8 cellular contexts compared by ENCODE assay signal in genomic region chr22:46050916-46051614, GRCh38.
A peak's percentile ranks its signal among the peaks of the same experiment; 100 is the strongest.
DNase-seq lines count a peak whose midpoint lies in the region; ATAC-seq and TF ChIP-seq lines count a peak whose summit lies in the region.
"Had no signal": no experiment of that assay in that cellular context is flagged by ENCODE, and none has a peak within 500 bp of the region (broad histone marks: within the 10 kb centered on the region; RNA-seq: fewer than 3 reads in every experiment).

No MANE protein-coding gene starts in this region.

- no peak overlapping the region for H3K4me3 Mint-ChIP-seq in brain

- 80% methylated on average over 1 of the region's 11 CpGs for WGBS in right lobe of liver (ENCODE audit: insufficient coverage, low coverage, low lambda C conversion rate, missing lambda C conversion rate)
- 80 to 92% (median 87%) methylated on average over 11 of the region's 11 CpGs for WGBS in stomach, 5 donors

- H3K27me3 ChIP-seq in right lobe of liver (no peaks in the 10 kb centered on the region), stomach (no peaks in the 10 kb centered on the region), H7 (ENCODE audit: control insufficient read depth, insufficient read depth, low read length) (peaks cover 3% of the 10 kb centered on the region)

- H3K27me3 Mint-ChIP-seq in brain: peaks cover 43% of the 10 kb centered on the region

- H3K36me3 Mint-ChIP-seq in brain: no peaks in the 10 kb centered on the region

- CTCF ChIA-PET in RWPE1 (lab: Yijun Ruan, JAX): no interaction called here

- DNase-seq in RWPE1 (ENCODE audit: low spot score): no peak
- peak; percentile 20 to 52 (median 45) for DNase-seq in right lobe of liver
- peak; percentile 21 for DNase-seq in stomach
- no peak for DNase-seq in H7
- DNase-seq in NCI-H69 (lab: John Stamatoyannopoulos, UW): no peak
- no peak for DNase-seq in SHP77 (lab: John Stamatoyannopoulos, UW)
- DNase-seq: mesendoderm had no signal

- H3K9me3 ChIP-seq in right lobe of liver (no peaks in the 10 kb centered on the region), stomach (no peaks in the 10 kb centered on the region)

- no peak for TF ChIP-seq EP300 in stomach (IDR thresholded peaks at IDR 0.05)

- H3K27ac ChIP-seq in RWPE1 (peak overlapping the region; percentile 100), right lobe of liver (no peak overlapping the region), stomach (peak overlapping the region; percentile 96 to 100 (median 99))

- ATAC-seq in right lobe of liver: no peak

- H3K36me3 ChIP-seq in right lobe of liver (no peaks in the 10 kb centered on the region), stomach (peaks cover 0 to 11% (median 8%) of the 10 kb centered on the region in 4 donors), H7 (replicated peaks; ENCODE audit: control insufficient read depth, insufficient read depth, low read length) (no peaks in the 10 kb centered on the region)

- H3K4me1 ChIP-seq in right lobe of liver: peaks cover 2 to 42% (median 23%) of the 10 kb centered on the region in 4 donors
- H3K4me1 ChIP-seq in stomach: peaks cover 75 to 93% (median 90%) of the 10 kb centered on the region in 4 donors

- no peak for TF ChIP-seq POLR2A in right lobe of liver (IDR thresholded peaks at IDR 0.05)
- no peak for TF ChIP-seq POLR2A in stomach (IDR thresholded peaks at IDR 0.05)

- peaks cover 30% of the 10 kb centered on the region for H3K4me1 Mint-ChIP-seq in brain

- intact Hi-C loops in right lobe of liver (cut with DNase I) (no loop called here), stomach (cut with DNase I; ENCODE audit: low total_unique reads) (no loop called here)

- H3K27ac Mint-ChIP-seq in brain: peak overlapping the region in 3 of 5 experiments; percentile 57 to 99 (median 73)

- POLR2A ChIA-PET in RWPE1 (lab: Yijun Ruan, JAX; ENCODE audit: low non-redundant PET): no interaction called here

- peaks cover 0 to 5% (median 0%) of the 10 kb centered on the region in 5 experiments for H3K9me3 Mint-ChIP-seq in brain

- no peak overlapping the region for H3K4me3 ChIP-seq in right lobe of liver
- H3K4me3 ChIP-seq in stomach: no peak overlapping the region
- no peak overlapping the region for H3K4me3 ChIP-seq in H7 (ENCODE audit: insufficient read depth, low read depth, low read length)

- TF ChIP-seq CTCF in RWPE1 (conservative IDR thresholded peaks at IDR 0.05; ENCODE audit: low read depth) (no peak), brain (conservative IDR thresholded peaks at IDR 0.05) (no peak), right lobe of liver (IDR thresholded peaks at IDR 0.05) (no peak), stomach (IDR thresholded peaks at IDR 0.05) (no peak)

Comparison
In these comparisons a context has a peak if more than half of its experiments do, and no peak if none do; other contexts are left out.
1. DNase-seq: peak in right lobe of liver (3 of 3) and stomach (single experiment); none in RWPE1 (single experiment), H7 (single experiment), NCI-H69 (single experiment) and SHP77 (0 of 2).
2. H3K27ac ChIP-seq: peak in RWPE1 (single experiment) and stomach (5 of 5); none in right lobe of liver (0 of 3).